ENCODE assay signal across 8 cellular contexts in the genomic region with DNA sequence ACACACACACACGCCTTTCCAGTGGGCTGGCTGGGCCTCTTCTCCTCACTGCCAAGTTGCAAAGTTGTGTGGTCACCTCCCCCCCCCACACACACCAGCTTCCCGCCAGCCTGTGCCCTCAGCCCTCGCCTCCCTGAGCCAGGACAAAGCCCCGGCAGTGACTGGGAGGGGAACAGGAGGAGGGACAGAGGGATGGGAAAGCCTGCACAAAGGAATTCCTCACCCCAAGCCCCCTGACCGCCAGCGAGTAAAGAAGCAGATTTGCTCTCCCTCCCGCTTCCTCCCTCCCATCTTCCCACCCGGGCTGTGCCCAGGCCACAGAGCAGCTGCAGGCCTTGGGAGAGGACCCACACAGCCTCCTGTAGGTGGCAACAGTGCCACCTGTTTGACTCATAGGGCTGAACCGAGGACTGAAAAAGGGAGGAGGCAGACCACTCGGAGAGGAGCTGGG. TPM values are rescaled to one million over a fixed set of nuclear protein-coding genes. Genes with fewer than 3 reads are reported as not detected.
DNase-seq lines count a peak whose midpoint lies in the region; TF ChIP-seq lines count a peak whose summit lies in the region.

Gene GDPD2, plus strand, starts transcription at position 429 of the 451 bp plus-strand sequence. CDS start 1,671 bp downstream, outside the sequence.

- dilution Hi-C loops in mammary epithelial cell (cut with HindIII; ENCODE audit: low sequenced_read_pairs) = no loop called here

- H3K36me3 ChIP-seq in mammary epithelial cell (ENCODE audit: insufficient read depth, low read length) = peaks cover 4% of the 10 kb centered on the region
- no peaks in the 10 kb centered on the region for H3K36me3 ChIP-seq in vagina

- no peak within 1 kb of the TSS for H3K27ac Mint-ChIP-seq in MCF 10A (ENCODE audit: low read depth, unreplicated experiment)
- H3K27ac Mint-ChIP-seq in type B pancreatic cell = peak within 1 kb of the TSS; percentile 17

- H3K4me1 ChIP-seq in mammary epithelial cell (ENCODE audit: insufficient read depth, low read length) (peaks cover 4% of the 10 kb centered on the region), vagina (no peaks in the 10 kb centered on the region)

- intact Hi-C loops in MCF 10A (cut with micrococcal nuclease) (loop anchor here (1.0 kb wide), 1 partner anchor 241 kb away; no protein-coding TSS in a partner anchor), mammary epithelial cell (cut with micrococcal nuclease) (no loop called here), vagina (cut with DNase I) (no loop called here)

- DNase-seq in MCF 10A (ENCODE audit: unreplicated experiment) (peak; percentile 25), mammary epithelial cell (no peak), SHP77 (lab: John Stamatoyannopoulos, UW) (peak; percentile 54 to 63), hippocampal formation (lab: John Stamatoyannopoulos, UW) (peak; percentile 24 to 41), type B pancreatic cell (ENCODE audit: extremely low spot score, unreplicated experiment) (no peak), vagina (ENCODE audit: extremely low spot score in 2 of 2) (no peak), NCI-H446 treated with DMSO at 0.1 percent for 48 hours (lab: John Stamatoyannopoulos, UW) (no peak)
- no peak for DNase-seq in stimulated activated CD4-positive, alpha-beta T cell treated with anti-CD3 and anti-CD28 coated beads, Interleukin-2, amount 100 ng/mL, for 48 hours

- TF ChIP-seq CTCF in MCF 10A (IDR thresholded peaks at IDR 0.05; ENCODE audit: unreplicated experiment) (no peak), mammary epithelial cell (conservative IDR thresholded peaks at IDR 0.05 in 1 of 2, IDR thresholded peaks at IDR 0.05 in 1 of 2; ENCODE audit: extremely low read depth in 1 of 2, insufficient read depth in 1 of 2, low read depth in 1 of 2, low read length in 2 of 2) (peak in 1 of 2 donors; percentile 44), type B pancreatic cell (conservative IDR thresholded peaks at IDR 0.05) (peak; percentile 47), vagina (IDR thresholded peaks at IDR 0.05) (no peak)

- H3K9me3 ChIP-seq in mammary epithelial cell (replicated peaks; ENCODE audit: insufficient read depth, low read length) (no peaks in the 10 kb centered on the region), vagina (no peaks in the 10 kb centered on the region)

- no peak within 1 kb of the TSS for H3K27ac ChIP-seq in mammary epithelial cell (ENCODE audit: insufficient read depth, low read depth, low read length)
- no peak within 1 kb of the TSS for H3K27ac ChIP-seq in vagina

- H3K27me3 ChIP-seq in mammary epithelial cell (ENCODE audit: insufficient read depth, low read length) (no peaks in the 10 kb centered on the region), vagina (no peaks in the 10 kb centered on the region)

- in situ Hi-C loops in mammary epithelial cell (cut with MboI; ENCODE audit: low sequenced_read_pairs in 2 of 2) = no loop called here

- H3K4me3 Mint-ChIP-seq in MCF 10A (ENCODE audit: unreplicated experiment) (no peak within 1 kb of the TSS), type B pancreatic cell (peak within 1 kb of the TSS; percentile 69)

- H4K20me1 ChIP-seq in mammary epithelial cell (ENCODE audit: insufficient read depth, low read length) = no peaks in the 10 kb centered on the region

- H3K36me3 Mint-ChIP-seq in MCF 10A (ENCODE audit: insufficient read depth, unreplicated experiment) (no peaks in the 10 kb centered on the region), type B pancreatic cell (no peaks in the 10 kb centered on the region)

- no peaks in the 10 kb centered on the region for H3K79me2 ChIP-seq in mammary epithelial cell (ENCODE audit: insufficient read depth, low read length)

- CTCF ChIA-PET in MCF 10A (lab: Yijun Ruan, JAX) = interaction anchor here (0.6 to 1.5 kb wide), 3 partner anchors 10 to 242 kb away, joined by 3 to 9 read pairs (median 5); no protein-coding TSS in a partner anchor
- CTCF ChIA-PET in mammary epithelial cell (lab: Charles Lee; ENCODE audit: low non-redundant PET) = interaction anchor here (1.2 kb wide), 1 partner anchor 242 kb away, joined by 4 read pairs; no protein-coding TSS in a partner anchor

- H3K9ac ChIP-seq in mammary epithelial cell (ENCODE audit: insufficient read depth, low read length) = no peak within 1 kb of the TSS

- no peak within 1 kb of the TSS for H3K4me2 ChIP-seq in mammary epithelial cell (ENCODE audit: insufficient read depth, low read depth, low read length)

- BruUV-seq in MCF 10A (replicated peaks; lab: Mats Ljungman, UMichigan) (no TSS peak), mammary epithelial cell (replicated peaks; lab: Mats Ljungman, UMichigan) (no TSS peak)

- H3K4me1 Mint-ChIP-seq in MCF 10A (ENCODE audit: insufficient read depth, unreplicated experiment) (peaks cover 6% of the 10 kb centered on the region), type B pancreatic cell (ENCODE audit: unreplicated experiment) (peaks cover 5% of the 10 kb centered on the region)

- 67% methylated on average over 9 of the region's 10 CpGs for WGBS in mammary epithelial cell (ENCODE audit: low coverage, missing lambda C conversion rate)

- H3K4me3 ChIP-seq in mammary epithelial cell (replicated peaks in 1 of 3; ENCODE audit: insufficient read depth in 1 of 3, low read depth in 2 of 3, low read length in 3 of 3) = no peak within 1 kb of the TSS
- H3K4me3 ChIP-seq in vagina = no peak within 1 kb of the TSS

- H3K9me3 Mint-ChIP-seq in MCF 10A (ENCODE audit: unreplicated experiment) (no peaks in the 10 kb centered on the region), type B pancreatic cell (no peaks in the 10 kb centered on the region)

- no peak within 1 kb of the TSS for H2AFZ ChIP-seq in mammary epithelial cell (ENCODE audit: low read depth, low read length)

- no peak for TF ChIP-seq POLR2A in vagina (IDR thresholded peaks at IDR 0.05)

- POLR2A ChIA-PET in MCF 10A (lab: Yijun Ruan, JAX) = no interaction called here

- H3K27me3 Mint-ChIP-seq in MCF 10A (ENCODE audit: insufficient read depth, unreplicated experiment) (peaks cover 22% of the 10 kb centered on the region), type B pancreatic cell (no peaks in the 10 kb centered on the region)

RNA-seq across cellular contexts. Expression of gene GDPD2, which starts in this region (rescaled TPM):
- total RNA-seq in MCF 10A (2022) (not detected in 2 replicates), mammary epithelial cell (under 1 TPM; 0.17 to 0.45 TPM), type B pancreatic cell (ENCODE audit: low replicate concordance) (2.0 and 4.0 TPM in 2 replicates), vagina (not detected)
- polyA plus RNA-seq in mammary epithelial cell = 0.14 TPM
- polyA minus RNA-seq in mammary epithelial cell = not detected

Comparison
In these comparisons a context has a peak if more than half of its experiments do, and no peak if none do; other contexts are left out.
1. Peak in DNase-seq in MCF 10A; RNA of the gene not detected or under 1 TPM.
2. DNase-seq: peak in SHP77 (2 of 2) and hippocampal formation (2 of 2); none in mammary epithelial cell (single experiment), type B pancreatic cell (single experiment), vagina (0 of 2), stimulated activated CD4-positive, alpha-beta T cell treated with anti-CD3 and anti-CD28 coated beads, Interleukin-2, amount 100 ng/mL, for 48 hours (0 of 2) and NCI-H446 treated with DMSO at 0.1 percent for 48 hours (single experiment).